Comparison of ENCODE assay signal across 12 cellular contexts in the genomic region with DNA sequence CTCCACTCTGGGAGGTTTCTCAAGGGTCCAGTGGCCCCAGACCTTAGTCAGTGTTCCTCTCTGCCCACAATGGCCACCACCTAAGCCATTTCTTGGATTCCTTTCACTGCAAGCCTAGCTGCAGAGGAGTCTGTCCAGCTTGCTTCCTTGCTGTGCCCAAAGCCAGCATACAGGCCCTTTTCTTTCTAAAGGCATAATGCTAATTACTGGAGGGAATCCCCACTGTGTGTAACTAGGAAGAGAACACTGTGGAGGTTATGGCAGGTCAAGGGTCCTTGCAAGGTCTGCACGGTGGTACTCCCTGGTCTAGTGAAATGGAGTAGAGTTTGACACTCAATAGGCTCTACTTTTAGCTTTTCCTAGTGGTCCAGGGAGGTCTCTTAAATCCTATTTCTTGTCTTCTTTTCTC.
DNase-seq lines count a peak whose midpoint lies in the region; ATAC-seq, FAIRE-seq and TF ChIP-seq lines count a peak whose summit lies in the region.
"Had no signal": no experiment of that assay in that cellular context is flagged by ENCODE, and none has a peak within 500 bp of the region (broad histone marks: within the 10 kb centered on the region; RNA-seq: fewer than 3 reads in every experiment).

No MANE protein-coding gene starts in this region.

- ATAC-seq in GM21360 (IDR thresholded peaks at IDR 0.05; ENCODE audit: unreplicated experiment) (peak; percentile 37), HG03439 (IDR thresholded peaks at IDR 0.05; ENCODE audit: unreplicated experiment) (peak; percentile 20), HepG2 (no peak; the same call in 2 of the 3 replicates), GM18520 (IDR thresholded peaks at IDR 0.05; ENCODE audit: unreplicated experiment) (no peak), HG03280 (IDR thresholded peaks at IDR 0.05; ENCODE audit: unreplicated experiment) (no peak)

- CTCF ChIA-PET in HepG2 (lab: Yijun Ruan, JAX; ENCODE audit: low intra/inter-chr PET ratio, low total read pairs) (no interaction called here), Caco-2 (lab: Charles Lee) (interaction anchor here (2.0 kb wide), 1 partner anchor 143 kb away, joined by 9 read pairs; the partner anchor contains the start of gene TCTN3)

- in situ Hi-C loops in HepG2 (cut with HindIII; ENCODE audit: extremely low pct_ligation_motif_present, low pct_unique_long_range_greater_than_20kb): no loop called here

- intact Hi-C loops in HepG2 (cut with micrococcal nuclease; ENCODE audit: unreplicated experiment) (no loop called here), Caco-2 (cut with micrococcal nuclease; ENCODE audit: unreplicated experiment) (no loop called here)

- no peak for TF ChIP-seq CTCF in HepG2 (CRISPR knock-in tag; IDR thresholded peaks at IDR 0.05)
- no peak for TF ChIP-seq CTCF in Caco-2 (IDR thresholded peaks at IDR 0.05; ENCODE audit: insufficient read depth in 1 of 2, low read depth in 1 of 2, low read length in 1 of 2, severe bottlenecking in 1 of 2, unreplicated experiment in 1 of 2)

- DNase-seq in HepG2 (ENCODE audit: low spot score) (no peak), Caco-2 (no peak)
- DNase-seq in activated naive CD4-positive, alpha-beta T cell treated with anti-CD3 and anti-CD28 coated beads, Interleukin-2, amount 50 U/mL, for 16 hours: no peak
- DNase-seq: activated CD4-positive, alpha-beta T cell treated with anti-CD3 and anti-CD28 coated beads, Interleukin-2, amount 50 U/mL, for 4 hours; NCI-H1417; PC-9 had no signal

- no peak for TF ChIP-seq POLR2A in HepG2 (IDR thresholded peaks at IDR 0.05; ENCODE audit: insufficient read depth in 1 of 2, low read depth in 2 of 2, low read length in 2 of 2)

- WGBS in HepG2 (ENCODE audit: low lambda C conversion rate): 22% methylated on average over 1 of the region's 1 CpG

- FAIRE-seq in HepG2 (lab: Jason Lieb, UNC): no peak

- TF ChIP-seq EP300 in HepG2 (IDR thresholded peaks at IDR 0.05; ENCODE audit: low read depth in 2 of 2, low read length in 2 of 2) (no peak), HepG2 (CRISPR knock-in tag; IDR thresholded peaks at IDR 0.05; ENCODE audit: borderline replicate concordance) (no peak)

- BruUV-seq in HepG2 (replicated peaks; lab: Mats Ljungman, UMichigan) (no TSS peak), Caco-2 (replicated peaks; lab: Mats Ljungman, UMichigan) (no TSS peak)

- no peak for TF ChIP-seq RAD21 in HepG2 (CRISPR knock-in tag; IDR thresholded peaks at IDR 0.05)

- POLR2A ChIA-PET in HepG2 (lab: Yijun Ruan, JAX): interaction anchor here (1.0 to 1.7 kb wide), 5 partner anchors 28 to 144 kb away, joined by 3 to 7 read pairs (median 4); partner anchors contain the start of gene TCTN3
- POLR2A ChIA-PET in Caco-2 (lab: Charles Lee): no interaction called here

- H3K4me2 ChIP-seq in BLaER1 (peak overlapping the region; percentile 61), HepG2 (ENCODE audit: low read depth, low read length) (peak overlapping the region; percentile 69)
- H3K4me2 ChIP-seq: PC-9 had no signal

- H3K9ac ChIP-seq in BLaER1 (no peak overlapping the region), HepG2 (ENCODE audit: insufficient read depth, low read depth, low read length) (peak overlapping the region; percentile 46)

- no peak overlapping the region for H3K4me3 Mint-ChIP-seq in Caco-2 (ENCODE audit: unreplicated experiment)
- H3K4me3 Mint-ChIP-seq: neural crest cell had no signal

- H3K4me1 Mint-ChIP-seq in Caco-2 (ENCODE audit: low read depth, unreplicated experiment): no peaks in the 10 kb centered on the region
- H3K4me1 Mint-ChIP-seq: neural crest cell had no signal

- no peaks in the 10 kb centered on the region for H3K27me3 Mint-ChIP-seq in Caco-2 (ENCODE audit: insufficient read depth, unreplicated experiment)

- H3K27ac Mint-ChIP-seq in Caco-2 (ENCODE audit: unreplicated experiment): no peak overlapping the region

- no peaks in the 10 kb centered on the region for H3K9me3 Mint-ChIP-seq in Caco-2 (ENCODE audit: unreplicated experiment)
- H3K9me3 Mint-ChIP-seq: neural crest cell had no signal

- H3K36me3 ChIP-seq in BLaER1: no peaks in the 10 kb centered on the region
- no peaks in the 10 kb centered on the region for H3K36me3 ChIP-seq in HepG2 (replicated peaks in 1 of 2; ENCODE audit: control insufficient read depth in 1 of 2, insufficient read depth in 2 of 2, low read length in 2 of 2)
- no peaks in the 10 kb centered on the region for H3K36me3 ChIP-seq in Caco-2 (ENCODE audit: control insufficient read depth, insufficient read depth, low read length)

- H3K9me3 ChIP-seq in BLaER1 (no peaks in the 10 kb centered on the region), HepG2 (ENCODE audit: low read length) (no peaks in the 10 kb centered on the region), Caco-2 (no peaks in the 10 kb centered on the region)

- H4K20me1 ChIP-seq in BLaER1 (no peaks in the 10 kb centered on the region), HepG2 (ENCODE audit: insufficient read depth, low read length) (no peaks in the 10 kb centered on the region)

- no peaks in the 10 kb centered on the region for H3K36me3 Mint-ChIP-seq in Caco-2 (ENCODE audit: insufficient read depth, unreplicated experiment)

- H3K4me3 ChIP-seq in BLaER1: no peak overlapping the region
- peak overlapping the region in 1 of 3 experiments; percentile 48; a peak in 2 of 6 replicates for H3K4me3 ChIP-seq in HepG2 (replicated peaks in 1 of 3; ENCODE audit: insufficient read depth in 1 of 3, low read depth in 2 of 3, low read length in 3 of 3)
- no peak overlapping the region for H3K4me3 ChIP-seq in Caco-2 (ENCODE audit: low read depth, low read length)
- H3K4me3 ChIP-seq: PC-9 had no signal

- H3K27ac ChIP-seq in BLaER1 (0 out of 2 replicates have a peak overlapping the region, but pooled peaks have one; percentile 32), HepG2 (ENCODE audit: extremely low read length, insufficient read depth, low read length) (peak overlapping the region; percentile 72)
- H3K27ac ChIP-seq: PC-9 had no signal

- H3K27me3 ChIP-seq in BLaER1 (no peaks in the 10 kb centered on the region), HepG2 (ENCODE audit: control insufficient read depth in 1 of 2, insufficient read depth in 2 of 2, low read length in 2 of 2) (no peaks in the 10 kb centered on the region), Caco-2 (replicated peaks; ENCODE audit: control insufficient read depth, insufficient read depth, low read length) (no peaks in the 10 kb centered on the region)

- peak overlapping the region; percentile 86 for H2AFZ ChIP-seq in HepG2 (ENCODE audit: low read length)
- H2AFZ ChIP-seq: PC-9 had no signal

- no peaks in the 10 kb centered on the region for H3K79me2 ChIP-seq in HepG2 (ENCODE audit: insufficient read depth, low read length)

- peaks cover 22% of the 10 kb centered on the region for H3K4me1 ChIP-seq in BLaER1
- H3K4me1 ChIP-seq in HepG2 (ENCODE audit: insufficient read depth, low read length): peaks cover 45% of the 10 kb centered on the region
- H3K4me1 ChIP-seq in Caco-2: peaks cover 18% of the 10 kb centered on the region

TF ChIP-seq in HepG2, 621 proteins besides CTCF, POLR2A, EP300 and RAD21:
- no peak for TF ChIP-seq MAF1 (CRISPR knock-in tag; IDR thresholded peaks at IDR 0.05; ENCODE audit: borderline replicate concordance)
- 0 out of 2 replicates have a peak, but pooled peaks have one; percentile 7 for TF ChIP-seq NFKBIZ (CRISPR knock-in tag; IDR thresholded peaks at IDR 0.05)

Comparison
In these comparisons a context has a peak if more than half of its experiments do, and no peak if none do; other contexts are left out.
1. ATAC-seq: peak in GM21360 (single experiment) and HG03439 (single experiment); none in HepG2 (single experiment), GM18520 (single experiment) and HG03280 (single experiment).